In the genomic region with DNA sequence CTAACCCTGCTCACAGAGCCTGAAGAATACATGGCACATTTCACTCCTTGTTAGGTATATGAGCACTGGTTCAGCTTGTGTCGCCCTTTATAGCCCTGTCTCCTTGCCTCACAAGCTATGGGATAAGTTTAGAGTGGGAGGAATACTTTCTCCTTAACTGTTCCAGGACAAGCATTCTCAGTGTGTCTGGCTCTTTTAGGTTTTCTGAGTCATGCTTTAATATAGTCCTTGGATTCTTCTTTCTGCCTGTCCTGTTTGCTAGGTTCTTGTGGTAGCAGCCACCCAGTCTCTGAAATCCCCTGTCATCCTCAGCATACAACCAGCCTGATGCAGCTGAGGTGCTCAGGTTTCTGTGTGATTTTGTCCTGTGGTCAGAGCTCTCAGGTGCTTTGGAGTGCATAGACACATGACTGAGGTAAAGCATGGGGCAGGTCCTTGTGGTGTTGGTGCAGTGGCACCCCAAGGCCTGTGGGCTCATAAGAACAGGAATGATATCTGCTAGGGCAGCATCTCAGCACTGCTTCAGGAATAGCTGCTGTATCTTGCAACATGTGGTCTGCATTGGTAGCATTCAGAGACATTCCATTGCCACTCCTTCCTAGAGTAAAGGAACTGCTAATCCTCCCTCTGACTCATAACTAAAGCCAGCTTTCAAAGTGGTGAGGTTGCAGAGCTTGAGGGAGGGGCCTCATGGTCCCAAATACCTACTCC, we compare ENCODE assay signal across 11 cellular contexts. TPM values are rescaled to one million over a fixed set of nuclear protein-coding genes. Genes with fewer than 3 reads are reported as not detected.
DNase-seq lines count a peak whose midpoint lies in the region; ATAC-seq and FAIRE-seq lines count a peak whose summit lies in the region.
"Had no signal": no experiment of that assay in that cellular context is flagged by ENCODE, and none has a peak within 500 bp of the region (broad histone marks: within the 10 kb centered on the region; RNA-seq: fewer than 3 reads in every experiment).

No MANE protein-coding gene starts in this region.

- peak; percentile 70 for FAIRE-seq in RCC 7860 (lab: Jason Lieb, UNC)

- ATAC-seq in GM19455 (IDR thresholded peaks at IDR 0.05; ENCODE audit: unreplicated experiment) = no peak
- no peak for ATAC-seq in GM21723 (IDR thresholded peaks at IDR 0.05; ENCODE audit: unreplicated experiment)
- no peak for ATAC-seq in HG03460 (IDR thresholded peaks at IDR 0.05; ENCODE audit: unreplicated experiment)
- ATAC-seq: activated naive CD4-positive, alpha-beta T cell treated with anti-CD3 and anti-CD28 coated beads, Interleukin-2, amount 50 U/mL, for 72 hours had no signal

- H3K27ac ChIP-seq in skeletal muscle tissue (ENCODE audit: low read depth, low read length) = peak overlapping the region; percentile 16
- H3K27ac ChIP-seq: VCaP had no signal

- DNase-seq in H4 (ENCODE audit: low spot score) = peak; percentile 80
- peak; percentile 61 for DNase-seq in RCC 7860 (ENCODE audit: low spot score)
- peak; percentile 83 for DNase-seq in fibroblast of peridontal ligament (ENCODE audit: extremely low read depth)
- no peak for DNase-seq in NCI-H748 (lab: John Stamatoyannopoulos, UW; ENCODE audit: unreplicated experiment)
- DNase-seq: NCI-H524 treated with DMSO at 0.1 percent for 48 hours had no signal

- no peaks in the 10 kb centered on the region for H3K9me3 ChIP-seq in skeletal muscle tissue (ENCODE audit: control insufficient read depth in 3 of 3, low read length in 3 of 3)

- no peak overlapping the region for H3K4me3 ChIP-seq in skeletal muscle tissue (ENCODE audit: low read length in 3 of 3)

- no peaks in the 10 kb centered on the region for H3K27me3 ChIP-seq in skeletal muscle tissue (ENCODE audit: control insufficient read depth in 3 of 3, insufficient read depth in 3 of 3, low read length in 3 of 3)

- no peaks in the 10 kb centered on the region for H3K36me3 ChIP-seq in skeletal muscle tissue (ENCODE audit: control insufficient read depth in 3 of 3, insufficient read depth in 3 of 3, low read length in 3 of 3)

- H3K9ac ChIP-seq in skeletal muscle tissue (ENCODE audit: low read depth in 1 of 3, low read length in 3 of 3) = peak overlapping the region in 1 of 3 donors; percentile 10

- H3K4me1 ChIP-seq in skeletal muscle tissue (ENCODE audit: control insufficient read depth in 3 of 3, insufficient read depth in 3 of 3, low read length in 3 of 3) = peaks cover 10 to 15% (median 11%) of the 10 kb centered on the region in 3 donors

RNA-seq across cellular contexts. Expression of a gene that starts 14.2 kb away (rescaled TPM):
- not detected in 2 replicates for total RNA-seq in H4 (2014; rRNA removed; shearing (Covaris generic))
- total RNA-seq in skeletal muscle tissue = 416 TPM
- total RNA-seq: activated naive CD4-positive, alpha-beta T cell treated with anti-CD3 and anti-CD28 coated beads, Interleukin-2, amount 50 U/mL, for 72 hours had no signal

RNA-seq across cellular contexts. Expression of a gene that starts 58.2 kb away (rescaled TPM):
- total RNA-seq in H4 (2014; rRNA removed; shearing (Covaris generic)) = not detected in 2 replicates
- not detected for total RNA-seq in skeletal muscle tissue
- total RNA-seq: activated naive CD4-positive, alpha-beta T cell treated with anti-CD3 and anti-CD28 coated beads, Interleukin-2, amount 50 U/mL, for 72 hours had no signal

Comparison
In these comparisons a context has a peak if more than half of its experiments do, and no peak if none do; other contexts are left out.
1. RNA of a gene that starts 14.2 kb away (total RNA-seq): 416 TPM in skeletal muscle tissue (single experiment); not detected in H4; every median in the first group is over 100 times any median in the second.